14 cellular contexts compared by ENCODE assay signal in the genomic region with DNA sequence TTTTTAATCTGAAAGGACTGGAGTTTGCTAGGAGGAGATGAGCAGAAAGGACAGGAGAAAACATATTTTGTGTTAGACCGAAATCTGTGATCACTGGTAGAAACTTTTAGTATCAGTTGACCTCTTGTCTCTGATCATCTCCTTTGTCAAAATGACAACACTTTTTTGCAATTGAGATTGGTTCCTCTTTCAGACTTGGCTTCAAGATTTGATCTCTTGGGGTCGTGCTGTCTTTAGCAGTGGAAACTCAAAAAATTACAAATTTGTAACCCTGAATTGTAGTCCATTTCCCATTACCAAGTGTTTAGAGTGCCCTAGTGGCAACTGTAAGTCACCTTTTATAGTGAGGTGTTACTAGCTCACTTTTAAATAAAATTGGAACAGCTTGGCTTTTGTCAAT.
DNase-seq lines count a peak whose midpoint lies in the region; ATAC-seq lines count a peak whose summit lies in the region.
"Had no signal": no experiment of that assay in that cellular context is flagged by ENCODE, and none has a peak within 500 bp of the region (broad histone marks: within the 10 kb centered on the region; RNA-seq: fewer than 3 reads in every experiment).

No MANE protein-coding gene starts in this region.

- peak overlapping the region; percentile 49 to 76 for H3K4me3 Mint-ChIP-seq in activated T-cell treated with anti-CD3 and anti-CD28 coated beads, Interleukin-2, amount 50 U/mL, for 72 hours
- H3K4me3 Mint-ChIP-seq in stimulated activated effector memory CD8-positive, alpha-beta T cell treated with anti-CD3 and anti-CD28 coated beads, Interleukin-12 subunit alpha, Interleukin-12 subunit beta, amount 100 ng/mL, for 72 hours: peak overlapping the region; percentile 15
- H3K4me3 Mint-ChIP-seq: type B pancreatic cell had no signal

- peaks cover 3 to 21% of the 10 kb centered on the region in 2 donors for H3K36me3 Mint-ChIP-seq in activated T-cell treated with anti-CD3 and anti-CD28 coated beads, Interleukin-2, amount 50 U/mL, for 72 hours (ENCODE audit: insufficient read depth in 2 of 2)
- peaks cover 5 to 41% of the 10 kb centered on the region in 2 donors for H3K36me3 Mint-ChIP-seq in activated naive CD4-positive, alpha-beta T cell treated with anti-CD3 and anti-CD28 coated beads, Interleukin-2, amount 50 U/mL, for 72 hours
- peaks cover 90% of the 10 kb centered on the region for H3K36me3 Mint-ChIP-seq in stimulated activated effector memory CD8-positive, alpha-beta T cell treated with anti-CD3 and anti-CD28 coated beads, Interleukin-12 subunit alpha, Interleukin-12 subunit beta, amount 100 ng/mL, for 72 hours

- peaks cover 59% of the 10 kb centered on the region for H3K4me1 Mint-ChIP-seq in activated T-cell treated with anti-CD3 and anti-CD28 coated beads, Interleukin-2, amount 50 U/mL, for 72 hours (ENCODE audit: low read depth)
- peaks cover 60% of the 10 kb centered on the region for H3K4me1 Mint-ChIP-seq in stimulated activated effector memory CD8-positive, alpha-beta T cell treated with anti-CD3 and anti-CD28 coated beads, Interleukin-12 subunit alpha, Interleukin-12 subunit beta, amount 100 ng/mL, for 72 hours

- intact Hi-C loops in left colon (cut with DNase I, micrococcal nuclease): no loop called here

- no peak for DNase-seq in activated T-cell treated with anti-CD3 and anti-CD28 coated beads, Interleukin-2, amount 50 U/mL, for 72 hours
- no peak for DNase-seq in activated T-cell treated with anti-CD3 and anti-CD28 coated beads for 4 hours
- peak; percentile 37 for DNase-seq in KBM-7
- no peak for DNase-seq in activated naive CD4-positive, alpha-beta T cell treated with anti-CD3 and anti-CD28 coated beads, Interleukin-2, amount 50 U/mL, for 72 hours (ENCODE audit: low spot score in 2 of 2)
- DNase-seq in stimulated activated effector memory CD8-positive, alpha-beta T cell treated with anti-CD3 and anti-CD28 coated beads, Interleukin-12 subunit alpha, Interleukin-12 subunit beta, amount 100 ng/mL, for 72 hours (ENCODE audit: low spot score in 2 of 2): no peak
- DNase-seq in NCI-H748 treated with DMSO at 0.1 percent for 48 hours (lab: John Stamatoyannopoulos, UW): no peak
- DNase-seq in NCI-H345 (lab: John Stamatoyannopoulos, UW): no peak
- no peak for DNase-seq in left colon
- DNase-seq: DMS79 treated with DMSO at 0.1 percent for 48 hours, dorsolateral prefrontal cortex, mesendoderm, NCI-H510A, RPMI8226 had no signal

- peak overlapping the region; percentile 99 for H3K27ac Mint-ChIP-seq in activated T-cell treated with anti-CD3 and anti-CD28 coated beads, Interleukin-2, amount 50 U/mL, for 72 hours
- H3K27ac Mint-ChIP-seq in activated naive CD4-positive, alpha-beta T cell treated with anti-CD3 and anti-CD28 coated beads, Interleukin-2, amount 50 U/mL, for 72 hours: peak overlapping the region; percentile 92 to 100
- H3K27ac Mint-ChIP-seq in stimulated activated effector memory CD8-positive, alpha-beta T cell treated with anti-CD3 and anti-CD28 coated beads, Interleukin-12 subunit alpha, Interleukin-12 subunit beta, amount 100 ng/mL, for 72 hours: peak overlapping the region; percentile 85
- H3K27ac Mint-ChIP-seq: type B pancreatic cell had no signal

- no peaks in the 10 kb centered on the region for H3K27me3 Mint-ChIP-seq in activated T-cell treated with anti-CD3 and anti-CD28 coated beads, Interleukin-2, amount 50 U/mL, for 72 hours (ENCODE audit: low read depth)
- H3K27me3 Mint-ChIP-seq: type B pancreatic cell had no signal

- ATAC-seq in activated T-cell treated with anti-CD3 and anti-CD28 coated beads, Interleukin-2, amount 50 U/mL, for 72 hours (replicated peaks in 1 of 2): no peak
- ATAC-seq in activated naive CD4-positive, alpha-beta T cell treated with anti-CD3 and anti-CD28 coated beads, Interleukin-2, amount 50 U/mL, for 72 hours: no peak
- no peak for ATAC-seq in stimulated activated effector memory CD8-positive, alpha-beta T cell treated with anti-CD3 and anti-CD28 coated beads, Interleukin-12 subunit alpha, Interleukin-12 subunit beta, amount 100 ng/mL, for 72 hours
- ATAC-seq in left colon: no peak

- in situ Hi-C loops in KBM-7 (cut with MboI; ENCODE audit: low pct_unique_long_range_greater_than_20kb, low sequenced_read_pairs): no loop called here

- no peaks in the 10 kb centered on the region for H3K9me3 Mint-ChIP-seq in activated T-cell treated with anti-CD3 and anti-CD28 coated beads, Interleukin-2, amount 50 U/mL, for 72 hours
- no peaks in the 10 kb centered on the region for H3K9me3 Mint-ChIP-seq in activated naive CD4-positive, alpha-beta T cell treated with anti-CD3 and anti-CD28 coated beads, Interleukin-2, amount 50 U/mL, for 72 hours
- no peaks in the 10 kb centered on the region for H3K9me3 Mint-ChIP-seq in stimulated activated effector memory CD8-positive, alpha-beta T cell treated with anti-CD3 and anti-CD28 coated beads, Interleukin-12 subunit alpha, Interleukin-12 subunit beta, amount 100 ng/mL, for 72 hours
- H3K9me3 Mint-ChIP-seq: type B pancreatic cell had no signal
